In genomic region chr10:69861251-69862240, GRCh38 we compare ENCODE assay signal across 8 cellular contexts. TPM values are rescaled to one million over a fixed set of nuclear protein-coding genes. Genes with fewer than 3 reads are reported as not detected.
DNase-seq lines count a peak whose midpoint lies in the region; ATAC-seq, FAIRE-seq and TF ChIP-seq lines count a peak whose summit lies in the region.

No MANE protein-coding gene starts in this region.

- no peak for TF ChIP-seq CTCF in lower lobe of right lung (IDR thresholded peaks at IDR 0.05)

- DNase-seq in Caki2 (ENCODE audit: low read depth) (peak; percentile 65), HTR-8/SVneo (ENCODE audit: insufficient read length, low spot score) (peak; percentile 73), amniotic epithelial cell (ENCODE audit: low read depth) (peak; percentile 59), lower lobe of right lung (no peak), activated gamma-delta T cell (lab: John Stamatoyannopoulos, UW) (no peak)
- no peak for DNase-seq in stimulated activated naive CD4-positive, alpha-beta T cell treated with Interleukin-2 at 50 U/mL for 16 hours (lab: John Stamatoyannopoulos, UW)
- DNase-seq in activated CD4-positive, alpha-beta T cell treated with anti-CD3 and anti-CD28 coated beads for 1 hour: no peak

- H3K27me3 ChIP-seq in lower lobe of right lung (ENCODE audit: low read depth): no peaks in the 10 kb centered on the region

- intact Hi-C loops in lower lobe of right lung (cut with DNase I): no loop called here

- FAIRE-seq in HTR-8/SVneo (lab: Jason Lieb, UNC): peak; percentile 42

- H3K9me3 ChIP-seq in lower lobe of right lung: no peaks in the 10 kb centered on the region

- H3K27ac ChIP-seq in lower lobe of right lung: no peak overlapping the region

- peaks cover 10% of the 10 kb centered on the region for H3K4me1 ChIP-seq in lower lobe of right lung

- in situ Hi-C loops in Caki2 (cut with HindIII; ENCODE audit: low pct_unique_long_range_greater_than_20kb, low sequenced_read_pairs): no loop called here

- no peaks in the 10 kb centered on the region for H3K36me3 ChIP-seq in lower lobe of right lung

- no peak overlapping the region for H3K4me3 ChIP-seq in lower lobe of right lung

- ATAC-seq in lower lobe of right lung (peak; percentile 13 to 34), HG03095 (IDR thresholded peaks at IDR 0.05; ENCODE audit: unreplicated experiment) (no peak)

RNA-seq across cellular contexts. Expression of gene COL13A1, which starts 59.8 kb away (rescaled TPM):
- total RNA-seq in Caki2 (2014; rRNA removed; shearing (Covaris generic); ENCODE audit: low replicate concordance): not detected in 2 replicates
- 9.2 TPM for total RNA-seq in lower lobe of right lung

Comparison
In these comparisons a context has a peak if more than half of its experiments do, and no peak if none do; other contexts are left out.
1. DNase-seq: peak in Caki2 (single experiment), HTR-8/SVneo (single experiment) and amniotic epithelial cell (single experiment); none in lower lobe of right lung (single experiment), stimulated activated naive CD4-positive, alpha-beta T cell treated with Interleukin-2 at 50 U/mL for 16 hours (single experiment), activated CD4-positive, alpha-beta T cell treated with anti-CD3 and anti-CD28 coated beads for 1 hour (single experiment) and activated gamma-delta T cell (single experiment).
2. RNA of gene COL13A1, which starts 59.8 kb away (total RNA-seq): 9.2 TPM in lower lobe of right lung (single experiment); not detected in Caki2; every median in the first group is over 10 times any median in the second.